ENCODE assay signal across 10 cellular contexts in genomic region chr10:21499910-21500577, GRCh38. TPM values are rescaled to one million over a fixed set of nuclear protein-coding genes. Genes with fewer than 3 reads are reported as not detected.
DNase-seq lines count a peak whose midpoint lies in the region; ATAC-seq, FAIRE-seq and TF ChIP-seq lines count a peak whose summit lies in the region.
"Had no signal": no experiment of that assay in that cellular context is flagged by ENCODE, and none has a peak within 500 bp of the region (broad histone marks: within the 10 kb centered on the region; RNA-seq: fewer than 3 reads in every experiment).

No MANE protein-coding gene starts in this region.

- H3K36me3 Mint-ChIP-seq in activated B cell treated with CpG ODN at 0.5 μM for 24 hours (ENCODE audit: low read depth) (no peaks in the 10 kb centered on the region), Calu3 (ENCODE audit: insufficient read depth, unreplicated experiment) (peaks cover 23% of the 10 kb centered on the region)

- intact Hi-C loops in activated B cell treated with CpG ODN at 0.5 μM for 24 hours (cut with micrococcal nuclease), result loop anchor here (1.0 to 10.0 kb wide), 6 partner anchors 34 to 1695 kb away; partner anchors contain the start of genes MLLT10, MSRB2 and PTF1A
- intact Hi-C loops in right cardiac atrium (cut with DNase I), result loop anchor here (5.0 to 10.0 kb wide), 8 partner anchors 32 to 1575 kb away; partner anchors contain the start of gene MLLT10 (in 2 of the 4)
- intact Hi-C loops in Calu3 (cut with micrococcal nuclease; ENCODE audit: unreplicated experiment), result loop anchor here (5.0 to 10.0 kb wide), 3 partner anchors 227 to 1487 kb away; no protein-coding TSS in a partner anchor

- CTCF ChIA-PET in activated B cell treated with CpG ODN at 0.5 μM for 24 hours (lab: Charles Lee), result no interaction called here
- CTCF ChIA-PET in Calu3 (lab: Charles Lee), result no interaction called here

- BruUV-seq in Calu3 (replicated peaks; lab: Mats Ljungman, UMichigan), result no TSS peak

- H3K4me1 ChIP-seq in right cardiac atrium (ENCODE audit: control insufficient read depth, insufficient read depth, low read length) (no peaks in the 10 kb centered on the region), SJCRH30 (peaks cover 4% of the 10 kb centered on the region; the same call in 1 of the 2 replicates)

- peak overlapping the region; percentile 8 for H3K27ac ChIP-seq in right cardiac atrium (ENCODE audit: low read length)
- H3K27ac ChIP-seq in SJCRH30, result no peak overlapping the region

- peaks cover 27% of the 10 kb centered on the region for H3K4me1 Mint-ChIP-seq in activated B cell treated with CpG ODN at 0.5 μM for 24 hours
- H3K4me1 Mint-ChIP-seq in Calu3 (ENCODE audit: low read depth, unreplicated experiment), result no peaks in the 10 kb centered on the region

- no peaks in the 10 kb centered on the region for H3K36me3 ChIP-seq in SJCRH30

- ATAC-seq in activated B cell treated with CpG ODN at 0.5 μM for 24 hours (ENCODE audit: low read depth) (no peak), right cardiac atrium (no peak)

- H3K4me3 ChIP-seq in right cardiac atrium (ENCODE audit: low read length) (peak overlapping the region; percentile 54), SJCRH30 (no peak overlapping the region)

- 28% methylated on average over 58 of the region's 58 CpGs for WGBS in right cardiac atrium

- no peak for TF ChIP-seq POLR2A in GM12891 (IDR thresholded peaks at IDR 0.05; ENCODE audit: low read depth, low read length)

- H3K27me3 ChIP-seq in right cardiac atrium (ENCODE audit: control insufficient read depth, insufficient read depth) (no peaks in the 10 kb centered on the region), SJCRH30 (no peaks in the 10 kb centered on the region)

- H3K4me3 Mint-ChIP-seq in activated B cell treated with CpG ODN at 0.5 μM for 24 hours (peak overlapping the region; percentile 46), Calu3 (ENCODE audit: low read depth, unreplicated experiment) (no peak overlapping the region)

- H3K9me3 ChIP-seq in right cardiac atrium (ENCODE audit: control insufficient read depth, low read length), result no peaks in the 10 kb centered on the region
- H3K9me3 ChIP-seq in SJCRH30 (replicated peaks), result no peaks in the 10 kb centered on the region

- DNase-seq in GM12891 (ENCODE audit: insufficient read length, low spot score) (no peak), activated B cell treated with CpG ODN at 0.5 μM for 24 hours (peak; percentile 30), right cardiac atrium (peak; percentile 57 to 81 (median 79)), retina (peak; percentile 93), SJCRH30 (no peak), Calu3 (no peak), cerebellum (ENCODE audit: low spot score) (no peak)
- DNase-seq in activated effector memory CD4-positive, alpha-beta T cell treated with anti-CD3 and anti-CD28 coated beads, Interleukin-2, amount 50 U/mL, for 16 hours, result no peak
- DNase-seq: DMS153, NCI-H345 had no signal

- H3K27ac Mint-ChIP-seq in activated B cell treated with CpG ODN at 0.5 μM for 24 hours, result no peak overlapping the region
- no peak overlapping the region for H3K27ac Mint-ChIP-seq in Calu3 (ENCODE audit: unreplicated experiment)

- H3K9me3 Mint-ChIP-seq in activated B cell treated with CpG ODN at 0.5 μM for 24 hours (no peaks in the 10 kb centered on the region), Calu3 (ENCODE audit: low read depth, unreplicated experiment) (no peaks in the 10 kb centered on the region)

- H3K27me3 Mint-ChIP-seq in activated B cell treated with CpG ODN at 0.5 μM for 24 hours (peaks cover 52% of the 10 kb centered on the region), Calu3 (ENCODE audit: unreplicated experiment) (peaks cover 52% of the 10 kb centered on the region)

- TF ChIP-seq CTCF in activated B cell treated with CpG ODN at 0.5 μM for 24 hours (IDR thresholded peaks at IDR 0.05) (no peak), Calu3 (IDR thresholded peaks at IDR 0.05; ENCODE audit: unreplicated experiment) (no peak)

- POLR2A ChIA-PET in activated B cell treated with CpG ODN at 0.5 μM for 24 hours (lab: Charles Lee), result no interaction called here

- FAIRE-seq in GM12891 (lab: Jason Lieb, UNC), result peak; percentile 41

TF ChIP-seq in GM12891, 5 proteins besides CTCF, POLR2A, EP300 and RAD21:
- TF ChIP-seq TAF1 (IDR thresholded peaks at IDR 0.05; ENCODE audit: low read depth, low read length) (no peak), PAX5 (IDR thresholded peaks at IDR 0.05; ENCODE audit: insufficient read depth, low read length, severe bottlenecking) (no peak), POLR2AphosphoS5 (IDR thresholded peaks at IDR 0.05; ENCODE audit: low read depth, low read length) (no peak), POU2F2 (IDR thresholded peaks at IDR 0.05; ENCODE audit: low read depth, low read length) (no peak), SPI1 (IDR thresholded peaks at IDR 0.05; ENCODE audit: low read depth, low read length) (no peak)

RNA-seq across cellular contexts. Expression of gene SKIDA1, which starts 25.4 kb away (rescaled TPM):
- polyA plus RNA-seq in GM12891 (2012; ENCODE audit: low read depth, missing spikeins), result 0.10 TPM
- 0.60 TPM in 1 of 2 replicates, not detected in the other for total RNA-seq in activated B cell treated with CpG ODN at 0.5 μM for 24 hours
- total RNA-seq in right cardiac atrium, result 1 to 10 TPM; 2.1 to 6.3 (median 4.6) TPM
- 0.88 TPM for polyA plus RNA-seq in right cardiac atrium
- 1.4 and 1.8 TPM in 2 replicates for total RNA-seq in SJCRH30 (2014; rRNA removed; shearing (Covaris generic))
- total RNA-seq in Calu3 (2022), result 0.40 TPM in 1 of 2 replicates, not detected in the other
- total RNA-seq in cerebellum, result 8.8 TPM

RNA-seq across cellular contexts. Expression of gene MLLT10, which starts 34.0 kb away (rescaled TPM):
- 20.4 TPM for polyA plus RNA-seq in GM12891 (2012; ENCODE audit: low read depth, missing spikeins)
- total RNA-seq in activated B cell treated with CpG ODN at 0.5 μM for 24 hours, result 40.6 and 48.7 TPM in 2 replicates
- total RNA-seq in right cardiac atrium, result 10 to 100 TPM; 26.6 to 36.1 (median 29.8) TPM
- polyA plus RNA-seq in right cardiac atrium, result 14.1 TPM
- total RNA-seq in SJCRH30 (2014; rRNA removed; shearing (Covaris generic)), result 34.1 and 39.3 TPM in 2 replicates
- 32.1 and 34.7 TPM in 2 replicates for total RNA-seq in Calu3 (2022)
- total RNA-seq in cerebellum, result 74.9 TPM

Comparison
In these comparisons a context has a peak if more than half of its experiments do, and no peak if none do; other contexts are left out.
1. DNase-seq: peak in activated B cell treated with CpG ODN at 0.5 μM for 24 hours (single experiment), right cardiac atrium (3 of 3) and retina (single experiment); none in GM12891 (single experiment), SJCRH30 (0 of 2), activated effector memory CD4-positive, alpha-beta T cell treated with anti-CD3 and anti-CD28 coated beads, Interleukin-2, amount 50 U/mL, for 16 hours (single experiment), Calu3 (single experiment) and cerebellum (single experiment).